8 cellular contexts compared by ENCODE assay signal in genomic region chr3:105296182-105296822, GRCh38.
DNase-seq lines count a peak whose midpoint lies in the region; ATAC-seq, FAIRE-seq and TF ChIP-seq lines count a peak whose summit lies in the region.
"Not testable (repeated sequence)": the region's sequence is repeated elsewhere in the genome, so short reads cannot be mapped to it uniquely, and the experiment has no call there.

No MANE protein-coding gene starts in this region.

- not testable (repeated sequence) for H3K9me3 ChIP-seq in Caco-2; HepG2 (ENCODE audit: low read length)

- not testable (repeated sequence) for TF ChIP-seq RAD21 in HepG2 (CRISPR knock-in tag; IDR thresholded peaks at IDR 0.05)

- DNase-seq in Caco-2 (peak; percentile 43 to 66), GM23338 (ENCODE audit: low spot score) (peak; percentile 24), M059J (ENCODE audit: low read depth) (peak; percentile 8), NCI-H510A (lab: John Stamatoyannopoulos, UW) (peak; percentile 21), NCI-H748 (lab: John Stamatoyannopoulos, UW; ENCODE audit: unreplicated experiment) (peak; percentile 78), activated gamma-delta T cell (lab: John Stamatoyannopoulos, UW) (peak; percentile 2), HepG2 (ENCODE audit: low spot score) (peak; percentile 3)
- DNase-seq in RWPE1 (ENCODE audit: low spot score) = not testable (repeated sequence)

- FAIRE-seq in HepG2 (lab: Jason Lieb, UNC) = not testable (repeated sequence)

- not testable (repeated sequence) for H3F3A ChIP-seq in GM23338 (replicated peaks; ENCODE audit: low read depth)

- not testable (repeated sequence) for H3K36me3 ChIP-seq in Caco-2 (ENCODE audit: control insufficient read depth, insufficient read depth, low read length); GM23338 (ENCODE audit: insufficient read depth); HepG2 (replicated peaks in 1 of 2; ENCODE audit: control insufficient read depth in 1 of 2, insufficient read depth in 2 of 2, low read length in 2 of 2)

- H4K20me1 ChIP-seq in GM23338 (replicated peaks; ENCODE audit: insufficient read depth); HepG2 (ENCODE audit: insufficient read depth, low read length): not testable (repeated sequence)

- not testable (repeated sequence) for H3K9ac ChIP-seq in HepG2 (ENCODE audit: insufficient read depth, low read depth, low read length)

- not testable (repeated sequence) for H3K9me3 Mint-ChIP-seq in Caco-2 (ENCODE audit: unreplicated experiment)
- H3K9me3 Mint-ChIP-seq in GM23338 = peaks cover 21% of the 10 kb centered on the region

- POLR2A ChIA-PET in Caco-2 (lab: Charles Lee); RWPE1 (lab: Yijun Ruan, JAX; ENCODE audit: low non-redundant PET); HepG2 (lab: Yijun Ruan, JAX): not testable (repeated sequence)

- peak overlapping the region; percentile 36 for H3K4me3 ChIP-seq in Caco-2 (ENCODE audit: low read depth, low read length)
- not testable (repeated sequence) for H3K4me3 ChIP-seq in GM23338
- peak overlapping the region in 2 of 3 experiments; percentile 47 to 50; a peak in 4 of 6 replicates for H3K4me3 ChIP-seq in HepG2 (replicated peaks in 1 of 3; ENCODE audit: insufficient read depth in 1 of 3, low read depth in 2 of 3, low read length in 3 of 3)

- not testable (repeated sequence) for ATAC-seq in GM23338
- ATAC-seq in HepG2 = peak; percentile 56; the same call in 2 of the 3 replicates

- H3K36me3 Mint-ChIP-seq in Caco-2 (ENCODE audit: insufficient read depth, unreplicated experiment) = not testable (repeated sequence)
- H3K36me3 Mint-ChIP-seq in GM23338 (ENCODE audit: low read depth) = peaks cover 19% of the 10 kb centered on the region

- TF ChIP-seq POLR2A in HepG2 (IDR thresholded peaks at IDR 0.05; ENCODE audit: insufficient read depth in 1 of 2, low read depth in 2 of 2, low read length in 2 of 2) = not testable (repeated sequence)

- not testable (repeated sequence) for H3K9me2 ChIP-seq in GM23338 (ENCODE audit: insufficient read depth)

- not testable (repeated sequence) for H3K4me1 ChIP-seq in Caco-2; GM23338 (ENCODE audit: insufficient read depth); HepG2 (ENCODE audit: insufficient read depth, low read length)

- TF ChIP-seq CTCF in Caco-2 (IDR thresholded peaks at IDR 0.05; ENCODE audit: insufficient read depth in 1 of 2, low read depth in 1 of 2, low read length in 1 of 2, severe bottlenecking in 1 of 2, unreplicated experiment in 1 of 2); GM23338 (conservative IDR thresholded peaks at IDR 0.05; ENCODE audit: low read depth in 2 of 2); RWPE1 (conservative IDR thresholded peaks at IDR 0.05; ENCODE audit: low read depth); HepG2 (CRISPR knock-in tag; IDR thresholded peaks at IDR 0.05): not testable (repeated sequence)

- in situ Hi-C loops in HepG2 (cut with HindIII; ENCODE audit: extremely low pct_ligation_motif_present, low pct_unique_long_range_greater_than_20kb) = not testable (repeated sequence)

- not testable (repeated sequence) for H3K27me3 Mint-ChIP-seq in Caco-2 (ENCODE audit: insufficient read depth, unreplicated experiment); GM23338 (ENCODE audit: insufficient read depth, low read depth, poor library complexity)

- BruUV-seq in Caco-2 (replicated peaks; lab: Mats Ljungman, UMichigan); HepG2 (replicated peaks; lab: Mats Ljungman, UMichigan): not testable (repeated sequence)

- H3K27ac Mint-ChIP-seq in Caco-2 (ENCODE audit: unreplicated experiment) = peak overlapping the region; percentile 81
- not testable (repeated sequence) for H3K27ac Mint-ChIP-seq in GM23338

- intact Hi-C loops in Caco-2 (cut with micrococcal nuclease; ENCODE audit: unreplicated experiment); HepG2 (cut with micrococcal nuclease; ENCODE audit: unreplicated experiment): not testable (repeated sequence)

- CTCF ChIA-PET in Caco-2 (lab: Charles Lee); RWPE1 (lab: Yijun Ruan, JAX); HepG2 (lab: Yijun Ruan, JAX; ENCODE audit: low intra/inter-chr PET ratio, low total read pairs): not testable (repeated sequence)

- H3K27ac ChIP-seq in GM23338 (ENCODE audit: low read depth); HepG2 (ENCODE audit: extremely low read length, insufficient read depth, low read length): not testable (repeated sequence)
- peak overlapping the region; percentile 74 for H3K27ac ChIP-seq in RWPE1

- peak overlapping the region; percentile 73 for H3K4me3 Mint-ChIP-seq in Caco-2 (ENCODE audit: unreplicated experiment)
- H3K4me3 Mint-ChIP-seq in GM23338 = not testable (repeated sequence)

- not testable (repeated sequence) for TF ChIP-seq EP300 in HepG2 (IDR thresholded peaks at IDR 0.05; ENCODE audit: low read depth in 2 of 2, low read length in 2 of 2); HepG2 (CRISPR knock-in tag; IDR thresholded peaks at IDR 0.05; ENCODE audit: borderline replicate concordance)

- H3K4me1 Mint-ChIP-seq in Caco-2 (ENCODE audit: low read depth, unreplicated experiment); GM23338: not testable (repeated sequence)

- H3K4me2 ChIP-seq in GM23338 = not testable (repeated sequence)
- peak overlapping the region; percentile 53 for H3K4me2 ChIP-seq in HepG2 (ENCODE audit: low read depth, low read length)

- WGBS in HepG2 (ENCODE audit: low lambda C conversion rate) = 36% methylated on average over 16 of the region's 28 CpGs

- H2AFZ ChIP-seq in GM23338; HepG2 (ENCODE audit: low read length): not testable (repeated sequence)

- not testable (repeated sequence) for H3K27me3 ChIP-seq in Caco-2 (replicated peaks; ENCODE audit: control insufficient read depth, insufficient read depth, low read length); GM23338 (ENCODE audit: insufficient read depth); HepG2 (ENCODE audit: control insufficient read depth in 1 of 2, insufficient read depth in 2 of 2, low read length in 2 of 2)

- H3K79me2 ChIP-seq in GM23338 (replicated peaks; ENCODE audit: insufficient read depth); HepG2 (ENCODE audit: insufficient read depth, low read length): not testable (repeated sequence)

TF ChIP-seq in HepG2, 621 proteins besides CTCF, POLR2A, EP300 and RAD21 (continues in another document):
- TF ChIP-seq FOXA1, FOXP1 (IDR thresholded peaks at IDR 0.05): not testable (repeated sequence)
- TF ChIP-seq FOXA1 (CRISPR knock-in tag; IDR thresholded peaks at IDR 0.05) = peak; percentile 57; the same call in 1 of the 2 replicates
- 0 out of 2 replicates have a peak, but pooled peaks have one; percentile 27 for TF ChIP-seq ZNF777 (CRISPR knock-in tag; IDR thresholded peaks at IDR 0.05)
- TF ChIP-seq CEBPG (CRISPR knock-in tag; IDR thresholded peaks at IDR 0.05) = peak; percentile 38; the same call in 1 of the 2 replicates
- 0 out of 2 replicates have a peak, but pooled peaks have one; percentile 11 for TF ChIP-seq FOXP1 (CRISPR knock-in tag; IDR thresholded peaks at IDR 0.05)
- peak; percentile 16; the same call in 1 of the 2 replicates for TF ChIP-seq RXRA (CRISPR knock-in tag; IDR thresholded peaks at IDR 0.05)
- peak; percentile 42; the same call in 1 of the 2 replicates for TF ChIP-seq ARID5B (CRISPR knock-in tag; IDR thresholded peaks at IDR 0.05)
- peak; percentile 83 for TF ChIP-seq ZBTB14 (CRISPR knock-in tag; IDR thresholded peaks at IDR 0.05)
- peak; percentile 13; the same call in 1 of the 2 replicates for TF ChIP-seq HOXA3 (CRISPR knock-in tag; IDR thresholded peaks at IDR 0.05)
